In genomic region chr22:28462041-28462440, GRCh38 we compare ENCODE assay signal across 21 cellular contexts.
"Had no signal": no experiment of that assay in that cellular context is flagged by ENCODE, and none has a peak within 500 bp of the region (broad histone marks: within the 10 kb centered on the region; RNA-seq: fewer than 3 reads in every experiment).

No MANE protein-coding gene starts in this region.

- H3K27me3 ChIP-seq: dorsolateral prefrontal cortex, heart left ventricle, sigmoid colon, stomach, transverse colon had no signal

- H3K27me3 Mint-ChIP-seq: stimulated activated naive B cell treated with anti-CD40 and anti-IgM and Interleukin-4, amounts not matched to agents 10 μg/mL and 1 μg/mL and 100 μg/mL, for 72 hours had no signal

- H3K9me3 ChIP-seq: psoas muscle, sigmoid colon, stomach, thoracic aorta, transverse colon had no signal

- ATAC-seq: esophagus mucosa; heart left ventricle; psoas muscle; stimulated activated naive B cell treated with anti-CD40 and anti-IgM and Interleukin-4, amounts not matched to agents 10 μg/mL and 1 μg/mL and 100 μg/mL, for 72 hours had no signal

- H3K36me3 ChIP-seq: heart left ventricle, sigmoid colon, stomach, thoracic aorta, transverse colon had no signal

- H3K4me3 ChIP-seq: dorsolateral prefrontal cortex, heart left ventricle, psoas muscle, sigmoid colon, skin epidermis, stomach, thoracic aorta, transverse colon had no signal

- H3K27ac Mint-ChIP-seq: naive B cell; stimulated activated naive B cell treated with anti-CD40 and anti-IgM and Interleukin-4, amounts not matched to agents 10 μg/mL and 1 μg/mL and 100 μg/mL, for 72 hours had no signal

- H3K4me3 Mint-ChIP-seq: naive B cell; nephron; stimulated activated naive B cell treated with anti-CD40 and anti-IgM and Interleukin-4, amounts not matched to agents 10 μg/mL and 1 μg/mL and 100 μg/mL, for 72 hours had no signal

- DNase-seq: cortex of kidney; dorsolateral prefrontal cortex; effector CD8-positive, alpha-beta T cell; heart left ventricle; hippocampal formation; kidney glomerular epithelial cell; mesendoderm; naive B cell; psoas muscle; sigmoid colon; stimulated activated CD4-positive, alpha-beta T cell treated with anti-CD3 and anti-CD28 coated beads, Interleukin-2, amount 100 ng/mL, for 24 hours; stimulated activated CD4-positive, alpha-beta T cell treated with anti-CD3 and anti-CD28 coated beads, Interleukin-4, amount 100 ng/mL, for 4 hours; stimulated activated naive B cell treated with anti-CD40 and anti-IgM and Interleukin-4, amounts not matched to agents 10 μg/mL and 1 μg/mL and 100 μg/mL, for 72 hours; stomach; substantia nigra; transverse colon had no signal

- H3K36me3 Mint-ChIP-seq: naive B cell; stimulated activated naive B cell treated with anti-CD40 and anti-IgM and Interleukin-4, amounts not matched to agents 10 μg/mL and 1 μg/mL and 100 μg/mL, for 72 hours had no signal

- H3K4me1 Mint-ChIP-seq: naive B cell; stimulated activated naive B cell treated with anti-CD40 and anti-IgM and Interleukin-4, amounts not matched to agents 10 μg/mL and 1 μg/mL and 100 μg/mL, for 72 hours had no signal

- H3K27ac ChIP-seq: dorsolateral prefrontal cortex, heart left ventricle, psoas muscle, sigmoid colon, skin epidermis, stomach, thoracic aorta, transverse colon had no signal

- FAIRE-seq: frontal cortex had no signal

- H3K9me3 Mint-ChIP-seq: naive B cell; nephron; stimulated activated naive B cell treated with anti-CD40 and anti-IgM and Interleukin-4, amounts not matched to agents 10 μg/mL and 1 μg/mL and 100 μg/mL, for 72 hours had no signal

- H3K4me1 ChIP-seq: psoas muscle had no signal
